ENCODE assay signal across 28 cellular contexts in genomic region chr1:11125931-11126330, GRCh38.
"Had no signal": no experiment of that assay in that cellular context is flagged by ENCODE, and none has a peak within 500 bp of the region (broad histone marks: within the 10 kb centered on the region; RNA-seq: fewer than 3 reads in every experiment).

No MANE protein-coding gene starts in this region.

- H3K27ac Mint-ChIP-seq: memory B cell; naive thymus-derived CD4-positive, alpha-beta T cell; nephron; stimulated activated naive CD8-positive, alpha-beta T cell treated with anti-CD3 and anti-CD28 coated beads, Interleukin-15, Interleukin-2, amounts not matched to agents 100 ng/mL and 50 ng/mL, for 24 hours; type B pancreatic cell had no signal

- H3K4me3 ChIP-seq: left ventricle myocardium inferior, lung, mucosa of descending colon, pancreas, prostate gland, skin epidermis, suprapubic skin, thoracic aorta, tibial artery, uterus had no signal

- H3K27ac ChIP-seq: left ventricle myocardium inferior, pancreas, prostate gland, skin epidermis, suprapubic skin, thoracic aorta, tibial artery, uterus had no signal

- ATAC-seq: mucosa of descending colon; naive thymus-derived CD4-positive, alpha-beta T cell; pancreas; right cardiac atrium had no signal

- H3K4me1 ChIP-seq: left ventricle myocardium inferior, pancreas, prostate gland, suprapubic skin, tibial artery, uterus had no signal

- H3K9me3 Mint-ChIP-seq: memory B cell; naive thymus-derived CD4-positive, alpha-beta T cell; nephron; neural crest cell; stimulated activated naive CD8-positive, alpha-beta T cell treated with anti-CD3 and anti-CD28 coated beads, Interleukin-15, Interleukin-2, amounts not matched to agents 100 ng/mL and 50 ng/mL, for 24 hours; type B pancreatic cell had no signal

- H3K4me1 Mint-ChIP-seq: memory B cell; naive thymus-derived CD4-positive, alpha-beta T cell; nephron; neural crest cell had no signal

- DNase-seq: hypothalamus; islet precursor cell; left ventricle myocardium inferior; midbrain; mucosa of descending colon; naive thymus-derived CD4-positive, alpha-beta T cell; nucleus accumbens; pancreas; posterior cingulate gyrus; retina; right cardiac atrium; stimulated activated CD4-positive, alpha-beta T cell treated with anti-CD3 and anti-CD28 coated beads, Interleukin-12 subunit alpha, Interleukin-12 subunit beta, amount 100 ng/mL, for 4 hours; stimulated activated CD4-positive, alpha-beta T cell treated with anti-CD3 and anti-CD28 coated beads, Interleukin-15, amount 100 ng/mL, for 24 hours; stimulated activated CD4-positive, alpha-beta T cell treated with anti-CD3 and anti-CD28 coated beads, Interleukin-2, amount 100 ng/mL, for 24 hours; stimulated activated CD4-positive, alpha-beta T cell treated with anti-CD3 and anti-CD28 coated beads, Interleukin-4, amount 100 ng/mL, for 1 hour; stimulated activated naive CD4-positive, alpha-beta T cell; tibial artery; uterus had no signal

- H3K9me3 ChIP-seq: left ventricle myocardium inferior, mucosa of descending colon, pancreas, prostate gland, suprapubic skin, thoracic aorta, tibial artery, uterus had no signal

- H3K27me3 ChIP-seq: pancreas, suprapubic skin, tibial artery, uterus had no signal

- H3K4me3 Mint-ChIP-seq: memory B cell; naive thymus-derived CD4-positive, alpha-beta T cell; nephron; neural crest cell; stimulated activated naive CD8-positive, alpha-beta T cell treated with anti-CD3 and anti-CD28 coated beads, Interleukin-15, Interleukin-2, amounts not matched to agents 100 ng/mL and 50 ng/mL, for 24 hours; type B pancreatic cell had no signal

- H3K36me3 ChIP-seq: uterus had no signal

- H3K27me3 Mint-ChIP-seq: memory B cell; naive thymus-derived CD4-positive, alpha-beta T cell; stimulated activated naive CD8-positive, alpha-beta T cell treated with anti-CD3 and anti-CD28 coated beads, Interleukin-15, Interleukin-2, amounts not matched to agents 100 ng/mL and 50 ng/mL, for 24 hours; type B pancreatic cell had no signal
